30 cellular contexts compared by ENCODE assay signal in genomic region chr7:28202222-28202621, GRCh38.
"Had no signal": no experiment of that assay in that cellular context is flagged by ENCODE, and none has a peak within 500 bp of the region (broad histone marks: within the 10 kb centered on the region; RNA-seq: fewer than 3 reads in every experiment).

No MANE protein-coding gene starts in this region.

- H3K4me1 Mint-ChIP-seq: T-helper 17 cell had no signal

- DNase-seq: activated CD4-positive, alpha-beta T cell treated with anti-CD3 and anti-CD28 coated beads for 1 hour; activated CD4-positive, alpha-beta T cell treated with anti-CD3 and anti-CD28 coated beads for 48 hours; activated CD4-positive, alpha-beta T cell treated with anti-CD3 and anti-CD28 coated beads, Interleukin-2, amount 50 U/mL, for 1 hour; activated CD4-positive, alpha-beta T cell treated with anti-CD3 and anti-CD28 coated beads, Interleukin-2, amount 50 U/mL, for 48 hours; activated CD8-positive, alpha-beta memory T cell treated with anti-CD3 and anti-CD28 coated beads for 24 hours; activated CD8-positive, alpha-beta T cell treated with anti-CD3 and anti-CD28 coated beads for 36 hours; activated effector memory CD4-positive, alpha-beta T cell treated with Interleukin-2 at 50 U/mL for 16 hours; activated gamma-delta T cell treated with Interleukin-2 at 50 U/mL for 16 hours; activated naive CD4-positive, alpha-beta T cell treated with anti-CD3 and anti-CD28 coated beads, Interleukin-2, amount 50 U/mL, for 16 hours; activated naive CD4-positive, alpha-beta T cell treated with Interleukin-2 at 50 U/mL for 16 hours; activated naive CD8-positive, alpha-beta T cell treated with anti-CD3 and anti-CD28 coated beads, Interleukin-2, amount 50 U/mL, for 24 hours; activated T-cell treated with anti-CD3 and anti-CD28 coated beads, Interleukin-2, amount 50 U/mL, for 4 hours; adrenal gland; amygdala; aorta; body of pancreas; caudate nucleus; cortex of kidney; dermis blood vessel endothelial cell; effector CD4-positive, alpha-beta T cell; effector memory CD8-positive, alpha-beta T cell; foreskin keratinocyte; gastrocnemius medialis; glutamatergic neuron; T-helper 1 cell; T-helper 17 cell; T1000 had no signal

- H3K9me3 Mint-ChIP-seq: activated T-helper 17 cell treated with anti-CD3 and anti-CD28 coated beads, Interleukin-2, amount 50 U/mL, for 72 hours had no signal

- H3K27ac Mint-ChIP-seq: activated CD8-positive, alpha-beta T cell treated with anti-CD3 and anti-CD28 coated beads for 36 hours; activated naive CD8-positive, alpha-beta T cell; activated naive CD8-positive, alpha-beta T cell treated with anti-CD3 and anti-CD28 coated beads, Interleukin-2, amount 50 U/mL, for 24 hours; activated T-helper 17 cell treated with anti-CD3 and anti-CD28 coated beads, Interleukin-2, amount 50 U/mL, for 72 hours; effector memory CD8-positive, alpha-beta T cell; T-helper 17 cell; T-helper 2 cell treated with Interferon-gamma antibody and Interleukin-4, amounts not matched to agents 5 μg/mL and 100 μg/mL, for 36 hours had no signal

- ATAC-seq: activated CD8-positive, alpha-beta T cell treated with anti-CD3 and anti-CD28 coated beads for 36 hours; activated naive CD8-positive, alpha-beta T cell treated with anti-CD3 and anti-CD28 coated beads, Interleukin-2, amount 50 U/mL, for 24 hours; activated T-cell treated with anti-CD3 and anti-CD28 coated beads, Interleukin-2, amount 50 U/mL, for 4 hours; activated T-helper 17 cell treated with anti-CD3 and anti-CD28 coated beads, Interleukin-2, amount 50 U/mL, for 72 hours; body of pancreas; effector memory CD8-positive, alpha-beta T cell; foreskin keratinocyte; gastrocnemius medialis; T-helper 17 cell had no signal

- H3K4me3 Mint-ChIP-seq: activated CD8-positive, alpha-beta T cell treated with anti-CD3 and anti-CD28 coated beads for 36 hours; activated naive CD8-positive, alpha-beta T cell; activated naive CD8-positive, alpha-beta T cell treated with anti-CD3 and anti-CD28 coated beads, Interleukin-2, amount 50 U/mL, for 24 hours; activated T-cell treated with anti-CD3 and anti-CD28 coated beads, Interleukin-2, amount 50 U/mL, for 4 hours; activated T-helper 17 cell treated with anti-CD3 and anti-CD28 coated beads, Interleukin-2, amount 50 U/mL, for 72 hours; effector memory CD8-positive, alpha-beta T cell; T-helper 17 cell; T-helper 2 cell treated with Interferon-gamma antibody and Interleukin-4, amounts not matched to agents 5 μg/mL and 100 μg/mL, for 36 hours had no signal
